ENCODE assay signal across 18 cellular contexts in genomic region chr3:142940000-142940399, GRCh38. TPM values are rescaled to one million over a fixed set of nuclear protein-coding genes. Genes with fewer than 3 reads are reported as not detected.
A peak's percentile ranks its signal among the peaks of the same experiment; 100 is the strongest.
DNase-seq lines count a peak whose midpoint lies in the region; TF ChIP-seq lines count a peak whose summit lies in the region.
"Had no signal": no experiment of that assay in that cellular context is flagged by ENCODE, and none has a peak within 500 bp of the region (broad histone marks: within the 10 kb centered on the region; RNA-seq: fewer than 3 reads in every experiment).

No MANE protein-coding gene starts in this region.

- H3K36me3 ChIP-seq in MM.1S (replicated peaks; ENCODE audit: insufficient read depth, low read length) = no peaks in the 10 kb centered on the region
- H3K36me3 ChIP-seq in neural progenitor cell = no peaks in the 10 kb centered on the region
- H3K36me3 ChIP-seq: SJSA1 had no signal

- TF ChIP-seq CTCF in MM.1S (IDR thresholded peaks at IDR 0.05; ENCODE audit: low read length) (no peak), VCaP (conservative IDR thresholded peaks at IDR 0.05) (no peak), neural progenitor cell (IDR thresholded peaks at IDR 0.05) (no peak)

- H3K4me3 Mint-ChIP-seq in neural progenitor cell = no peak overlapping the region
- H3K4me3 Mint-ChIP-seq: CD4-positive, CD25-positive, alpha-beta regulatory T cell; H9; T-helper 2 cell treated with Interferon-gamma antibody and Interleukin-4, amounts not matched to agents 5 μg/mL and 100 μg/mL, for 36 hours had no signal

- H3K4me3 ChIP-seq in MM.1S (ENCODE audit: low read length) (no peak overlapping the region), neural progenitor cell (no peak overlapping the region)
- H3K4me3 ChIP-seq: SJSA1 had no signal

- no peak overlapping the region for H3K27ac Mint-ChIP-seq in neural progenitor cell
- H3K27ac Mint-ChIP-seq: CD4-positive, CD25-positive, alpha-beta regulatory T cell; H9; T-helper 2 cell treated with Interferon-gamma antibody and Interleukin-4, amounts not matched to agents 5 μg/mL and 100 μg/mL, for 36 hours had no signal

- peak overlapping the region; percentile 52; the same call in 1 of the 2 replicates for H3K27ac ChIP-seq in MM.1S (ENCODE audit: low read length)
- H3K27ac ChIP-seq in VCaP = peak overlapping the region; percentile 56
- peak overlapping the region; percentile 13 for H3K27ac ChIP-seq in neural progenitor cell
- H3K27ac ChIP-seq: SJSA1 had no signal

- peaks cover 22% of the 10 kb centered on the region for H3K4me1 ChIP-seq in MM.1S (ENCODE audit: low read length)
- peaks cover 6% of the 10 kb centered on the region for H3K4me1 ChIP-seq in neural progenitor cell
- H3K4me1 ChIP-seq: SJSA1 had no signal

- peak overlapping the region; percentile 76; the same call in 1 of the 2 replicates for H3K4me2 ChIP-seq in MM.1S (ENCODE audit: low read depth, low read length)
- H3K4me2 ChIP-seq in neural progenitor cell = no peak overlapping the region

- H3K9me3 ChIP-seq in MM.1S (replicated peaks; ENCODE audit: insufficient read depth, low read length) (no peaks in the 10 kb centered on the region), neural progenitor cell (ENCODE audit: low read depth) (no peaks in the 10 kb centered on the region)
- H3K9me3 ChIP-seq: SJSA1 had no signal

- no peaks in the 10 kb centered on the region for H3K36me3 Mint-ChIP-seq in neural progenitor cell
- H3K36me3 Mint-ChIP-seq: CD4-positive, CD25-positive, alpha-beta regulatory T cell had no signal

- no peaks in the 10 kb centered on the region for H3K9me2 ChIP-seq in MM.1S (replicated peaks; ENCODE audit: insufficient read depth, low read length)

- H3K4me1 Mint-ChIP-seq in neural progenitor cell = no peaks in the 10 kb centered on the region

- DNase-seq in NCI-H524 (lab: John Stamatoyannopoulos, UW) (peak; percentile 9 to 16), NCI-H524 treated with DMSO at 0.1 percent for 48 hours (lab: John Stamatoyannopoulos, UW) (no peak), MM.1S (no peak), neural progenitor cell (ENCODE audit: low spot score) (no peak), foreskin melanocyte (no peak)
- DNase-seq in activated effector memory CD4-positive, alpha-beta T cell treated with anti-CD3 and anti-CD28 coated beads, Interleukin-2, amount 50 U/mL, for 16 hours = no peak
- no peak for DNase-seq in activated naive CD4-positive, alpha-beta T cell (lab: John Stamatoyannopoulos, UW)
- DNase-seq: AML-193; Calu3; CD4-positive, CD25-positive, alpha-beta regulatory T cell; H9; Kasumi-1; NCI-H1694; NCI-H526 treated with DMSO at 0.1 percent for 48 hours; SW 1271 had no signal

- no peaks in the 10 kb centered on the region for H3K9me3 Mint-ChIP-seq in neural progenitor cell
- H3K9me3 Mint-ChIP-seq: CD4-positive, CD25-positive, alpha-beta regulatory T cell; T-helper 2 cell treated with Interferon-gamma antibody and Interleukin-4, amounts not matched to agents 5 μg/mL and 100 μg/mL, for 36 hours had no signal

- peaks cover 2% of the 10 kb centered on the region for H3K27me3 Mint-ChIP-seq in neural progenitor cell (ENCODE audit: insufficient read depth, low read depth)

- H2AFZ ChIP-seq in MM.1S (ENCODE audit: low read length) (peak overlapping the region; percentile 45), neural progenitor cell (replicated peaks) (peak overlapping the region; percentile 32)

- H4K20me1 ChIP-seq in MM.1S (ENCODE audit: insufficient read depth, low read length) = no peaks in the 10 kb centered on the region
- no peaks in the 10 kb centered on the region for H4K20me1 ChIP-seq in neural progenitor cell (ENCODE audit: low read depth)

- no peaks in the 10 kb centered on the region for H3K27me3 ChIP-seq in MM.1S (replicated peaks; ENCODE audit: insufficient read depth, low read length)
- no peaks in the 10 kb centered on the region for H3K27me3 ChIP-seq in neural progenitor cell

- H3K9ac ChIP-seq in MM.1S (ENCODE audit: low read length) (no peak overlapping the region), neural progenitor cell (no peak overlapping the region)

- peaks cover 6% of the 10 kb centered on the region; the same call in 1 of the 2 replicates for H3F3A ChIP-seq in MM.1S (ENCODE audit: insufficient read depth, low read length)
- H3F3A ChIP-seq in neural progenitor cell (ENCODE audit: low read depth) = peaks cover 4% of the 10 kb centered on the region

- no peaks in the 10 kb centered on the region for H3K79me2 ChIP-seq in MM.1S (ENCODE audit: low read length)
- no peaks in the 10 kb centered on the region for H3K79me2 ChIP-seq in neural progenitor cell (ENCODE audit: low read depth)

RNA-seq across cellular contexts. Expression of gene PAQR9, which starts 23.5 kb away (rescaled TPM):
- 1.7 and 2.2 TPM in 2 replicates for total RNA-seq in neural progenitor cell (ENCODE audit: low replicate concordance)
- total RNA-seq: CD4-positive, CD25-positive, alpha-beta regulatory T cell; SJSA1 had no signal

RNA-seq across cellular contexts. Expression of gene PCOLCE2, which starts 51.1 kb away (rescaled TPM):
- 18.2 and 32.5 TPM in 2 replicates for total RNA-seq in neural progenitor cell (ENCODE audit: low replicate concordance)
- total RNA-seq: CD4-positive, CD25-positive, alpha-beta regulatory T cell had no signal

Comparison
In these comparisons a context has a peak if more than half of its experiments do, and no peak if none do; other contexts are left out.
1. DNase-seq: peak in NCI-H524 (2 of 2); none in NCI-H524 treated with DMSO at 0.1 percent for 48 hours (single experiment), MM.1S (single experiment), neural progenitor cell (single experiment), foreskin melanocyte (single experiment), activated effector memory CD4-positive, alpha-beta T cell treated with anti-CD3 and anti-CD28 coated beads, Interleukin-2, amount 50 U/mL, for 16 hours (single experiment) and activated naive CD4-positive, alpha-beta T cell (0 of 4).
2. Peak in every context shown above with its lines, with median percentiles within 50 percentile points of each other: H3K27ac ChIP-seq.